ENCODE assay signal across 8 cellular contexts in genomic region chr11:43987384-43988039, GRCh38. TPM values are rescaled to one million over a fixed set of nuclear protein-coding genes. Genes with fewer than 3 reads are reported as not detected.
DNase-seq lines count a peak whose midpoint lies in the region; ATAC-seq and TF ChIP-seq lines count a peak whose summit lies in the region.

No MANE protein-coding gene starts in this region.

- H2AFZ ChIP-seq in MM.1S (ENCODE audit: low read length): no peak overlapping the region

- H4K8ac ChIP-seq in mesendoderm (ENCODE audit: low read depth, low read length): peak overlapping the region; percentile 6

- H4K20me1 ChIP-seq in MM.1S (ENCODE audit: insufficient read depth, low read length): no peaks in the 10 kb centered on the region

- ATAC-seq in esophagus mucosa (peak; percentile 32), thoracic aorta (ENCODE audit: insufficient number of reproducible peaks, low FRiP score, low read depth) (peak; percentile 73), HG02840 (IDR thresholded peaks at IDR 0.05; ENCODE audit: low FRiP score, unreplicated experiment) (no peak), GM18505 (IDR thresholded peaks at IDR 0.05; ENCODE audit: unreplicated experiment) (no peak)

- no peaks in the 10 kb centered on the region for H3K79me2 ChIP-seq in mesendoderm (ENCODE audit: control insufficient read depth, insufficient read depth, low read length)
- H3K79me2 ChIP-seq in MM.1S (ENCODE audit: low read length): no peaks in the 10 kb centered on the region

- peak; percentile 23 for DNase-seq in NCI-H69 (lab: John Stamatoyannopoulos, UW)
- DNase-seq in mesendoderm: peak; percentile 20
- DNase-seq in thoracic aorta (ENCODE audit: low spot score): peak; percentile 81
- no peak for DNase-seq in MM.1S
- DNase-seq in NCI-H345 (lab: John Stamatoyannopoulos, UW): no peak

- no peak overlapping the region for H4K5ac ChIP-seq in mesendoderm (ENCODE audit: low read length)

- H3K4me2 ChIP-seq in mesendoderm (ENCODE audit: low read length) (no peak overlapping the region), MM.1S (ENCODE audit: low read depth, low read length) (no peak overlapping the region)

- no peak overlapping the region for H2BK5ac ChIP-seq in mesendoderm (ENCODE audit: low read length)

- H3K56ac ChIP-seq in mesendoderm (ENCODE audit: low read length): peak overlapping the region; percentile 50

- no peak for TF ChIP-seq CTCF in thoracic aorta (IDR thresholded peaks at IDR 0.05)
- TF ChIP-seq CTCF in MM.1S (IDR thresholded peaks at IDR 0.05; ENCODE audit: low read length): no peak

- no peak overlapping the region for H3K4ac ChIP-seq in mesendoderm (ENCODE audit: low read depth, low read length)

- H3K36me3 ChIP-seq in mesendoderm (ENCODE audit: control insufficient read depth, insufficient read depth, low read length) (no peaks in the 10 kb centered on the region), thoracic aorta (no peaks in the 10 kb centered on the region), MM.1S (replicated peaks; ENCODE audit: insufficient read depth, low read length) (no peaks in the 10 kb centered on the region)

- WGBS in mesendoderm (ENCODE audit: extremely low coverage, insufficient coverage, low lambda C conversion rate): no CpG with 5 or more reads among the region's 17 CpGs

- no peak overlapping the region for H2AK5ac ChIP-seq in mesendoderm (ENCODE audit: low read length)

- H3K9ac ChIP-seq in mesendoderm (ENCODE audit: low read length): no peak overlapping the region
- H3K9ac ChIP-seq in MM.1S (ENCODE audit: low read length): no peak overlapping the region

- H3K27ac ChIP-seq in mesendoderm (ENCODE audit: low read depth, low read length) (peak overlapping the region; percentile 30), thoracic aorta (peak overlapping the region; percentile 61 to 84), MM.1S (ENCODE audit: low read length) (no peak overlapping the region)

- H3K4me3 ChIP-seq in mesendoderm (ENCODE audit: low read length) (no peak overlapping the region), thoracic aorta (peak overlapping the region; percentile 29), MM.1S (ENCODE audit: low read length) (no peak overlapping the region)

- H3F3A ChIP-seq in MM.1S (ENCODE audit: insufficient read depth, low read length): no peaks in the 10 kb centered on the region

- no peaks in the 10 kb centered on the region for H3K9me3 ChIP-seq in thoracic aorta
- H3K9me3 ChIP-seq in MM.1S (replicated peaks; ENCODE audit: insufficient read depth, low read length): no peaks in the 10 kb centered on the region

- H3K23ac ChIP-seq in mesendoderm (ENCODE audit: low read length): no peak overlapping the region

- peaks cover 11% of the 10 kb centered on the region for H3K4me1 ChIP-seq in mesendoderm (ENCODE audit: control insufficient read depth, low read depth, low read length)
- peaks cover 16 to 46% of the 10 kb centered on the region in 2 donors for H3K4me1 ChIP-seq in thoracic aorta (ENCODE audit: control insufficient read depth in 1 of 2, low read depth in 2 of 2)
- 0 out of 2 replicates have a peak, but pooled peaks cover 1% of the 10 kb centered on the region for H3K4me1 ChIP-seq in MM.1S (ENCODE audit: low read length)

- no peaks in the 10 kb centered on the region for H3K9me2 ChIP-seq in MM.1S (replicated peaks; ENCODE audit: insufficient read depth, low read length)

- no peaks in the 10 kb centered on the region for H3K27me3 ChIP-seq in mesendoderm (ENCODE audit: insufficient read depth, low read length, poor library complexity)
- no peaks in the 10 kb centered on the region for H3K27me3 ChIP-seq in thoracic aorta (replicated peaks; ENCODE audit: insufficient read depth)
- H3K27me3 ChIP-seq in MM.1S (replicated peaks; ENCODE audit: insufficient read depth, low read length): peaks cover 17% of the 10 kb centered on the region; the same call in 1 of the 2 replicates

- no peak for TF ChIP-seq POLR2A in GM18505 (IDR thresholded peaks at IDR 0.05; ENCODE audit: borderline replicate concordance, extremely low read depth, insufficient read depth, insufficient read length)

- no peak overlapping the region for H3K18ac ChIP-seq in mesendoderm (ENCODE audit: low read length)

- H2BK15ac ChIP-seq in mesendoderm (replicated peaks; ENCODE audit: low read depth): no peak overlapping the region

- H3K79me1 ChIP-seq in mesendoderm (ENCODE audit: low read length): no peaks in the 10 kb centered on the region

- H2BK120ac ChIP-seq in mesendoderm (ENCODE audit: low read depth, low read length): no peak overlapping the region

RNA-seq across cellular contexts. Expression of gene C11orf96, which starts 45.1 kb away (rescaled TPM):
- total RNA-seq in esophagus mucosa (2.7 TPM), thoracic aorta (1,000 to 10,000 TPM; 1,114 to 1,404 TPM)
- 0.58 TPM for polyA plus RNA-seq in mesendoderm (2013, experiment 1 of 2)
- polyA plus RNA-seq in mesendoderm (2013, experiment 2 of 2): 0.63 TPM

Comparison
In these comparisons a context has a peak if more than half of its experiments do, and no peak if none do; other contexts are left out.
1. DNase-seq: peak in NCI-H69 (single experiment), mesendoderm (single experiment) and thoracic aorta (single experiment); none in MM.1S (single experiment) and NCI-H345 (single experiment).
2. ATAC-seq: peak in esophagus mucosa (single experiment) and thoracic aorta (single experiment); none in HG02840 (single experiment) and GM18505 (single experiment).
3. RNA of gene C11orf96, which starts 45.1 kb away (total RNA-seq): 1,114 to 1,404 TPM in thoracic aorta; 2.7 TPM in esophagus mucosa (single experiment); every median in the first group is over 100 times any median in the second.